ENCODE assay signal across 20 cellular contexts in the genomic region with DNA sequence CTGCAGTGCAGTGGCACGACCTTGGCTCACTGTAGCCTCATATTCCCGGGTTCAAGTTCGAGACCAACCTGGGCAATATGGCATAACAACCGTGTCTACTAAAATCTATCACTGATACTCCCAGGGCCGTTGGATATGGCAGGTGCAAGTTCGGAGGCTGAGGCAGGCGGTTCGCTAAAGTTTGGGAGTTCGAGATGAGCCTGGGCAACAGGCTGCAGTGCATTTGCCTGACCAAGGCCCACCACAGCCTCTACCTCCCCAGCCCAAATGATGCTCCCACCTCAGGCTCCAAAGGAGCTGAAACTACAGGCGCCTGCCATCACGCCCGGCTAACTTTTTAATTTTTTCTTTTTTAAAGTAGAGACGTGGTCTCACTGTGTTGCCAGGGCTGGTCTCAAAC.
"Had no signal": no experiment of that assay in that cellular context is flagged by ENCODE, and none has a peak within 500 bp of the region (broad histone marks: within the 10 kb centered on the region; RNA-seq: fewer than 3 reads in every experiment).

No MANE protein-coding gene starts in this region.

- H3K79me2 ChIP-seq: hepatocyte had no signal

- DNase-seq: dorsolateral prefrontal cortex; effector CD4-positive, alpha-beta T cell; endodermal cell; heart left ventricle; kidney; nephron progenitor cell; ovary; psoas muscle; stimulated activated CD4-positive, alpha-beta T cell treated with anti-CD3 and anti-CD28 coated beads, Interleukin-15, amount 100 ng/mL, for 24 hours; stimulated activated CD4-positive, alpha-beta T cell treated with anti-CD3 and anti-CD28 coated beads, Interleukin-2, amount 100 ng/mL, for 48 hours; transverse colon; upper lobe of right lung; uterus had no signal

- H3K9me3 ChIP-seq: esophagus muscularis mucosa, gastroesophageal sphincter, heart left ventricle, ovary, psoas muscle, suprapubic skin, transverse colon, upper lobe of right lung, uterus had no signal

- H3K4me3 ChIP-seq: hepatocyte had no signal

- H3K36me3 ChIP-seq: esophagus muscularis mucosa, gastroesophageal sphincter, heart left ventricle, ovary, suprapubic skin, transverse colon, upper lobe of right lung, uterus had no signal

- H3K4me1 ChIP-seq: foreskin keratinocyte, uterus had no signal

- H3K27me3 ChIP-seq: foreskin keratinocyte, hepatocyte, ovary, upper lobe of right lung, uterus had no signal

- H3K27ac ChIP-seq: epithelial cell of prostate, esophagus muscularis mucosa, foreskin keratinocyte, gastroesophageal sphincter, heart left ventricle, hepatocyte, ovary, psoas muscle, skin epidermis, suprapubic skin, transverse colon, upper lobe of right lung, uterus had no signal
